ENCODE assay signal across 26 cellular contexts in the genomic region with DNA sequence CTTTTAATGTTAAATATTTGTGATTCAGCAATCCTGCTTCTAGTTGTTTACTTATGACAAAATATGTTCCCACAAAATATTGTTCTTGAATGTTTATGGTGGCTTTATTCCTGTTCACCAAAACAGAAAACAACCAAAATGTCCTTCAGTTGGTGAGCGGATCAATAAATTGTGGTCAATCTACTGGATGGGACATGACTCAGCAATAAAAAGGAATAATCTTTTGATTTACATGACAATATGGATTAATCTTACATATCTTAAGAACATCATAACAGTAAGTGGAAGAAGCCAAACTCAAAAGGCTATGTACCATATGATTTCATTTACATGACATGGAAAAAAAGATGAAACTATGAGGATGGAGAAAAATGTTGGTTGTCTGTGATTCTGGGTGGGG.
"Had no signal": no experiment of that assay in that cellular context is flagged by ENCODE, and none has a peak within 500 bp of the region (broad histone marks: within the 10 kb centered on the region; RNA-seq: fewer than 3 reads in every experiment).

No MANE protein-coding gene starts in this region.

- H3K4me3 ChIP-seq: coronary artery, dorsolateral prefrontal cortex, esophagus squamous epithelium, gastrocnemius medialis, heart right ventricle, left lung, lower lobe of right lung, mucosa of descending colon had no signal

- H3K36me3 ChIP-seq: esophagus squamous epithelium, gastrocnemius medialis, heart right ventricle, left lung, lower lobe of right lung had no signal

- H3K4me1 ChIP-seq: esophagus squamous epithelium, gastrocnemius medialis, heart right ventricle, left lung, lower lobe of right lung had no signal

- ATAC-seq: esophagus mucosa, gastrocnemius medialis, heart right ventricle, left cardiac atrium, left lung, left ventricle myocardium superior, lower lobe of right lung, mucosa of descending colon had no signal

- H3K27me3 ChIP-seq: dorsolateral prefrontal cortex, esophagus squamous epithelium, gastrocnemius medialis, heart right ventricle, left lung had no signal

- DNase-seq: dermis blood vessel endothelial cell; dorsolateral prefrontal cortex; effector CD4-positive, alpha-beta T cell; effector memory CD4-positive, alpha-beta T cell; erythroblast; esophagus squamous epithelium; foreskin fibroblast; foreskin melanocyte; gastrocnemius medialis; glutamatergic neuron; head of caudate nucleus; heart right ventricle; hippocampal formation; left cardiac atrium; left lung; left ventricle myocardium superior; lower lobe of right lung; mesenchymal stem cell; mucosa of descending colon; naive B cell had no signal

- FAIRE-seq: colon, islet of Langerhans, keratinocyte had no signal

- H3K27ac ChIP-seq: coronary artery, dorsolateral prefrontal cortex, epithelial cell of prostate, esophagus squamous epithelium, gastrocnemius medialis, heart right ventricle, left lung, lower lobe of right lung had no signal

- H3K9me3 ChIP-seq: esophagus squamous epithelium, gastrocnemius medialis, left lung, lower lobe of right lung had no signal
